In the genomic region with DNA sequence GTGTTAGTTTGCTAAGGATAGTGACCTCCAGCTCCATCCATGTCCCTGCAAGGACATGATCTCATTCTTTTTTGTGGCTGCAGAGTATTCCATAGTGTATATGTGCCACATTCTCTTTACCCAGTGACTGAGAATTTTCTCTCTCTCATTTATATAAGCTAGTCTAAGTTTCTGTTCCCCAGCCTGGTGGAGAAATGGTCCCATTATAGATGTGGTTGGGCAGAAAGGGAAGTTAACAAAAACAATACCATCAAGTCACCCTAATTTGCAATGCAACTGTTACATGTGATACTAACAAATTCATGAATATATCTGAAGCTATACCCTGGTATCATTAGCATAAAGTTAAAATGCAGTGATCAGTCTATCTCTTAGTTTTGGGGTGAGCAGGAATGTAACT, we compare ENCODE assay signal across 24 cellular contexts. TPM values are rescaled to one million over a fixed set of nuclear protein-coding genes. Genes with fewer than 3 reads are reported as not detected.
"Had no signal": no experiment of that assay in that cellular context is flagged by ENCODE, and none has a peak within 500 bp of the region (broad histone marks: within the 10 kb centered on the region; RNA-seq: fewer than 3 reads in every experiment).

No MANE protein-coding gene starts in this region.

- H3K36me3 ChIP-seq: neural progenitor cell, ovary, right atrium auricular region, sigmoid colon, thoracic aorta, transverse colon had no signal

- H3K4me1 ChIP-seq: neural progenitor cell, right atrium auricular region, sigmoid colon, transverse colon had no signal

- H3K4me2 ChIP-seq: hepatocyte, neural progenitor cell had no signal

- H3K9me3 ChIP-seq: ovary, right atrium auricular region, sigmoid colon, thoracic aorta, transverse colon had no signal

- H3K27ac ChIP-seq: dorsolateral prefrontal cortex, hepatocyte, neural progenitor cell, ovary, right atrium auricular region, sigmoid colon, skin epidermis, thoracic aorta, transverse colon had no signal

- H3K79me2 ChIP-seq: hepatocyte had no signal

- H2AFZ ChIP-seq: hepatocyte, neural progenitor cell had no signal

- DNase-seq: dorsolateral prefrontal cortex; effector CD8-positive, alpha-beta T cell; foreskin melanocyte; head of caudate nucleus; left colon; left ventricle myocardium superior; mesenchymal stem cell; midbrain; nucleus accumbens; ovary; sigmoid colon; stimulated activated CD4-positive, alpha-beta T cell treated with anti-CD3 and anti-CD28 coated beads, Interleukin-2, amount 100 ng/mL, for 24 hours; stimulated activated CD4-positive, alpha-beta T cell treated with anti-CD3 and anti-CD28 coated beads, Interleukin-4, amount 100 ng/mL, for 4 hours; stimulated activated naive B cell treated with anti-CD40 and anti-IgM and Interleukin-4, amounts not matched to agents 10 μg/mL and 1 μg/mL and 100 μg/mL, for 72 hours; stimulated activated naive CD8-positive, alpha-beta T cell treated with anti-CD3 and anti-CD28 coated beads, Interleukin-15, amount 100 ng/mL, for 72 hours; substantia nigra; transverse colon had no signal

- ATAC-seq: left colon; left ventricle myocardium superior; natural killer cell treated with Interleukin-12 subunit alpha and Interleukin-12 subunit beta and Interleukin-15 and Interleukin-18, amount 100 ng/mL, for 72 hours; stimulated activated naive CD8-positive, alpha-beta T cell treated with anti-CD3 and anti-CD28 coated beads, Interleukin-15, amount 100 ng/mL, for 72 hours had no signal

- H3K27me3 ChIP-seq: dorsolateral prefrontal cortex, hepatocyte, neural progenitor cell, ovary, right atrium auricular region, sigmoid colon, transverse colon had no signal

- H3K4me3 ChIP-seq: dorsolateral prefrontal cortex, hepatocyte, lung, neural progenitor cell, ovary, right atrium auricular region, sigmoid colon, skin epidermis, thoracic aorta, transverse colon had no signal

- H3K9ac ChIP-seq: neural progenitor cell had no signal

RNA-seq across cellular contexts. Expression of a gene that starts 54.0 kb away (rescaled TPM):
- polyA plus RNA-seq: hepatocyte had no signal
